ENCODE assay signal across 1 cellular context in the genomic region with DNA sequence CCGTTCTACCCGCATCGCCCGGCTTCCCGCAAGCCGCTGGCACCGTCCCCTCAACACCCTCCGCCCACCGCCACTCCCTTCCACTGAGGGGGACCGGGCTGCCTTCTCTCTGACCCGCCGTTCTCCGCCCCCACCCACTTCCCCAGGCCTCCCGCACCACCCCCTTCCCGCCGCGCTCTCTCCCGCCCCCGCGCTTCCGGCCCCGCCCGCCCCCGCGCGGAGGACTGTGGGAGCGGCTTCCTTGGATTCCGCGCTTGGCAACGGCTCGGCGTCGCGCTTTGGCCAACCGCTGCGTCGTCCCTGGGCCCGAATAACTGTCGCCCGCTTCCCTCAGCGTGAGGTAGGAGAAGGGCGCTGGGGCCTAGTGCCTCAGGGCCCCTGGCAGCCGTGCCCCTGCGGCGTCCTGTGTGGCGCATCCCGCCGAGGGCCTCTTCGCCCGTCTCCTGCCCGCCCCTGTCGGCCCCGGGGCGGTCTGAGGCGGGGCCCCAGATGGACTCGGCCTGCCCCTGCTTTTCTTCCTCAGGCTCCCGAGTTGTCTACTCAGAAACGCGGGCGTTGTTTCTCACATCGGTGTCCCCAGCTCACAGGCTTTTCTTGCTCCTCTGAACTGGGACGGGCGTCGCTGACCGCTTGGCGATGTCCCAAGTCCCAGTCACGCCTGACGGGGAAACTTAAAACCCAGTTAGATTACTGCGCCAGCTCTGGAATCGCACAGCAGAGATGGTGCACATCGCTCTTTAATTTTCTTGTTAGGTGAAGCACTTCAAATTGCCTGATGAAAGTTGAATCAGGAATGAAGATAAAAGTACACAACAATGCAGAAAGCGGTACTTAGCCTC.
TF ChIP-seq lines count a peak whose summit lies in the region.

A gene with protein sequence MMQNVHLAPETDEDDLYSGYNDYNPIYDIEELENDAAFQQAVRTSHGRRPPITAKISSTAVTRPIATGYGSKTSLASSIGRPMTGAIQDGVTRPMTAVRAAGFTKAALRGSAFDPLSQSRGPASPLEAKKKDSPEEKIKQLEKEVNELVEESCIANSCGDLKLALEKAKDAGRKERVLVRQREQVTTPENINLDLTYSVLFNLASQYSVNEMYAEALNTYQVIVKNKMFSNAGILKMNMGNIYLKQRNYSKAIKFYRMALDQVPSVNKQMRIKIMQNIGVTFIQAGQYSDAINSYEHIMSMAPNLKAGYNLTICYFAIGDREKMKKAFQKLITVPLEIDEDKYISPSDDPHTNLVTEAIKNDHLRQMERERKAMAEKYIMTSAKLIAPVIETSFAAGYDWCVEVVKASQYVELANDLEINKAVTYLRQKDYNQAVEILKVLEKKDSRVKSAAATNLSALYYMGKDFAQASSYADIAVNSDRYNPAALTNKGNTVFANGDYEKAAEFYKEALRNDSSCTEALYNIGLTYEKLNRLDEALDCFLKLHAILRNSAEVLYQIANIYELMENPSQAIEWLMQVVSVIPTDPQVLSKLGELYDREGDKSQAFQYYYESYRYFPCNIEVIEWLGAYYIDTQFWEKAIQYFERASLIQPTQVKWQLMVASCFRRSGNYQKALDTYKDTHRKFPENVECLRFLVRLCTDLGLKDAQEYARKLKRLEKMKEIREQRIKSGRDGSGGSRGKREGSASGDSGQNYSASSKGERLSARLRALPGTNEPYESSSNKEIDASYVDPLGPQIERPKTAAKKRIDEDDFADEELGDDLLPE (plus strand): TSS at position 241 of the 839 bp plus-strand sequence. CDS start 7,229 bp downstream, outside the sequence.

TF ChIP-seq in K562, 482 proteins besides CTCF, POLR2A, EP300 and RAD21 (continued from another document):
- TF ChIP-seq, protein P1, sequence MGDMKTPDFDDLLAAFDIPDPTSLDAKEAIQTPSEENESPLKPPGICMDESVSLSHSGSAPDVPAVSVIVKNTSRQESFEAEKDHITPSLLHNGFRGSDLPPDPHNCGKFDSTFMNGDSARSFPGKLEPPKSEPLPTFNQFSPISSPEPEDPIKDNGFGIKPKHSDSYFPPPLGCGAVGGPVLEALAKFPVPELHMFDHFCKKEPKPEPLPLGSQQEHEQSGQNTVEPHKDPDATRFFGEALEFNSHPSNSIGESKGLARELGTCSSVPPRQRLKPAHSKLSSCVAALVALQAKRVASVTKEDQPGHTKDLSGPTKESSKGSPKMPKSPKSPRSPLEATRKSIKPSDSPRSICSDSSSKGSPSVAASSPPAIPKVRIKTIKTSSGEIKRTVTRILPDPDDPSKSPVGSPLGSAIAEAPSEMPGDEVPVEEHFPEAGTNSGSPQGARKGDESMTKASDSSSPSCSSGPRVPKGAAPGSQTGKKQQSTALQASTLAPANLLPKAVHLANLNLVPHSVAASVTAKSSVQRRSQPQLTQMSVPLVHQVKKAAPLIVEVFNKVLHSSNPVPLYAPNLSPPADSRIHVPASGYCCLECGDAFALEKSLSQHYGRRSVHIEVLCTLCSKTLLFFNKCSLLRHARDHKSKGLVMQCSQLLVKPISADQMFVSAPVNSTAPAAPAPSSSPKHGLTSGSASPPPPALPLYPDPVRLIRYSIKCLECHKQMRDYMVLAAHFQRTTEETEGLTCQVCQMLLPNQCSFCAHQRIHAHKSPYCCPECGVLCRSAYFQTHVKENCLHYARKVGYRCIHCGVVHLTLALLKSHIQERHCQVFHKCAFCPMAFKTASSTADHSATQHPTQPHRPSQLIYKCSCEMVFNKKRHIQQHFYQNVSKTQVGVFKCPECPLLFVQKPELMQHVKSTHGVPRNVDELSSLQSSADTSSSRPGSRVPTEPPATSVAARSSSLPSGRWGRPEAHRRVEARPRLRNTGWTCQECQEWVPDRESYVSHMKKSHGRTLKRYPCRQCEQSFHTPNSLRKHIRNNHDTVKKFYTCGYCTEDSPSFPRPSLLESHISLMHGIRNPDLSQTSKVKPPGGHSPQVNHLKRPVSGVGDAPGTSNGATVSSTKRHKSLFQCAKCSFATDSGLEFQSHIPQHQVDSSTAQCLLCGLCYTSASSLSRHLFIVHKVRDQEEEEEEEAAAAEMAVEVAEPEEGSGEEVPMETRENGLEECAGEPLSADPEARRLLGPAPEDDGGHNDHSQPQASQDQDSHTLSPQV (IDR thresholded peaks at IDR 0.05) = 0 out of 2 replicates have a peak, but pooled peaks have one; percentile 5
- TF ChIP-seq, protein P2, sequence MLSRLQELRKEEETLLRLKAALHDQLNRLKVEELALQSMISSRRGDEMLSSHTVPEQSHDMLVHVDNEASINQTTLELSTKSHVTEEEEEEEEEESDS (CRISPR knock-in tag; IDR thresholded peaks at IDR 0.05) = no peak
- TF ChIP-seq ARHGAP35 (IDR thresholded peaks at IDR 0.05; ENCODE audit: partially characterized antibody) (no peak), L3MBTL2 (IDR thresholded peaks at IDR 0.05) (peak; percentile 38; the same call in 1 of the 2 replicates), HNRNPL (IDR thresholded peaks at IDR 0.05; ENCODE audit: low read depth, low read length) (peak; percentile 63; the same call in 1 of the 2 replicates), ZFX (CRISPR knock-in tag; IDR thresholded peaks at IDR 0.05) (peak; percentile 91), POLR2H (tag; IDR thresholded peaks at IDR 0.05; ENCODE audit: low read depth) (0 out of 2 replicates have a peak, but pooled peaks have one; percentile 47), TEAD2 (tag; IDR thresholded peaks at IDR 0.05) (no peak), ZNF75A (CRISPR knock-in tag; IDR thresholded peaks at IDR 0.05) (no peak), HDAC1 (IDR thresholded peaks at IDR 0.05) (peak in 1 of 2 experiments; percentile 94; a peak in 2 of 4 replicates)
